9 cellular contexts compared by ENCODE assay signal in the genomic region with DNA sequence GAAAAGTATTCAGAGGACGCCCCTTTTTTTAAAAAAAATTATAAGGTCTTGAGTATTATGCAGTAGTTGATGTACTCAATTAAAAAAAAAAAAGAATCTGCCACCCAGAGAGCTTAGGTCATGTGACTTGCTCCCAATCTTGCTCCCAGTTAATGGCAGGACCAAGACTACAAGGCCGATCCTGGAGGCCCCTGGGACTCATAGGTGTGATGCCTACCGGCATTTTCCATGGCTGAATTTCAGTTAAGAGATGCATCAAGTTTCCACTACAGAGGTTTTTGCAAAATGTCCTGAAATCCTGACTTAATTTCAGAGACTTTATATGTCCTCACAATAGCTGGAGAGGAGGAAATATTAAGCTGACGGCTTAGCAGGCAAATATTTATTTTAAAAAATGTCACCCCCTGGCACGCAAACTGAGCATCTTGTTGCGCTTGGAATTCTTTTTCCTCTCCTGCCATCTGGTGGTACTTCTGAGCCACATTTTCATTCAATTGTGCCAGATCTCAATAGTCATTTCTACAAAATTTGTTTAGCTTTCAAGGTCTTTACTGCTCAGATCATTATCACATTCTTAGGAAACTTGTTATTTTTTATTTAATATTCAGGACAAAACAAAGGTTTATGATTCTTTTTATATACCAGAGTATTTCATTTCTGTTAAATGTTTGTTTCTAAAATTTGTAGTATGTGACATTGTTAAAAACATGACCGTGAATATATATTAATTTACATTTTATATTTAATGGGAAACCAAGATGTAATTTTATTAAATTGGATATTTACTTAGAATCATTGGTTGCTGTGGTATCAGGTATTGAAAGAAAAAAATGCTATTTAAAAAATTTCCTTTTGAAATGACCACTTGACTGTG.
DNase-seq lines count a peak whose midpoint lies in the region; ATAC-seq and TF ChIP-seq lines count a peak whose summit lies in the region.
"Had no signal": no experiment of that assay in that cellular context is flagged by ENCODE, and none has a peak within 500 bp of the region (broad histone marks: within the 10 kb centered on the region; RNA-seq: fewer than 3 reads in every experiment).

No MANE protein-coding gene starts in this region.

- no peaks in the 10 kb centered on the region for H3K36me3 ChIP-seq in DOHH2 (ENCODE audit: control insufficient read depth, low read length)
- no peaks in the 10 kb centered on the region for H3K36me3 ChIP-seq in tibial nerve

- H3K27me3 ChIP-seq in DOHH2 (ENCODE audit: control insufficient read depth, low read length) = no peaks in the 10 kb centered on the region
- H3K27me3 ChIP-seq in tibial nerve = no peaks in the 10 kb centered on the region

- peaks cover 9% of the 10 kb centered on the region; the same call in 1 of the 2 replicates for H3K9me3 Mint-ChIP-seq in WTC11

- 36 to 41% methylated on average over 7 of the region's 7 CpGs for WGBS in tibial nerve, 2 donors

- no peak overlapping the region for H3K27ac Mint-ChIP-seq in WTC11

- peaks cover 30% of the 10 kb centered on the region for H3K4me1 Mint-ChIP-seq in WTC11

- H3K4me1 ChIP-seq in DOHH2 (ENCODE audit: control insufficient read depth, low read length) = no peaks in the 10 kb centered on the region
- H3K4me1 ChIP-seq in tibial nerve = peaks cover 0 to 9% (median 0%) of the 10 kb centered on the region in 4 donors

- no peak for TF ChIP-seq POLR2A in tibial nerve (IDR thresholded peaks at IDR 0.05)

- no peak overlapping the region for H3K4me3 ChIP-seq in DOHH2 (ENCODE audit: low read length)
- no peak overlapping the region for H3K4me3 ChIP-seq in LNCaP clone FGC (ENCODE audit: low read depth, low read length)
- no peak overlapping the region for H3K4me3 ChIP-seq in tibial nerve
- H3K4me3 ChIP-seq: skin epidermis had no signal

- H3K27me3 Mint-ChIP-seq in WTC11 (ENCODE audit: low read depth) = no peaks in the 10 kb centered on the region

- H3K4me3 Mint-ChIP-seq in WTC11 = no peak overlapping the region

- TF ChIP-seq EP300 in tibial nerve (IDR thresholded peaks at IDR 0.05) = no peak

- peak; percentile 11 for TF ChIP-seq CTCF in DOHH2 (IDR thresholded peaks at IDR 0.05; ENCODE audit: low read depth, low read length, poor library complexity, severe bottlenecking)
- peak; percentile 63 for TF ChIP-seq CTCF in LNCaP clone FGC (IDR thresholded peaks at IDR 0.05; ENCODE audit: control insufficient read depth, extremely low read depth, insufficient read depth)
- TF ChIP-seq CTCF in WTC11 (IDR thresholded peaks at IDR 0.05) = no peak
- TF ChIP-seq CTCF in tibial nerve (IDR thresholded peaks at IDR 0.05) = peak; percentile 47 to 71 (median 51)

- H3K27ac ChIP-seq in DOHH2 (ENCODE audit: low read depth, low read length) (no peak overlapping the region), tibial nerve (no peak overlapping the region)

- no peaks in the 10 kb centered on the region for H4K20me1 ChIP-seq in DOHH2 (ENCODE audit: control insufficient read depth, insufficient read depth, low read depth, low read length)

- H3K9me3 ChIP-seq in DOHH2 (ENCODE audit: control insufficient read depth, insufficient read depth, low read length) (no peaks in the 10 kb centered on the region), tibial nerve (no peaks in the 10 kb centered on the region)

- CTCF ChIA-PET in WTC11 (lab: Charles Lee) = interaction anchor here (0.6 to 2.7 kb wide), 19 partner anchors 10 to 684 kb away, joined by 3 to 18 read pairs (median 4); no protein-coding TSS in a partner anchor

- H3K79me2 ChIP-seq in DOHH2 (ENCODE audit: control insufficient read depth, low read length) = no peaks in the 10 kb centered on the region

- no peaks in the 10 kb centered on the region for H3F3A ChIP-seq in DOHH2 (ENCODE audit: control insufficient read depth, insufficient read depth)

- no peaks in the 10 kb centered on the region for H3K9me2 ChIP-seq in DOHH2 (replicated peaks; ENCODE audit: control insufficient read depth, low read length)

- no peak overlapping the region for H3K4me2 ChIP-seq in DOHH2 (ENCODE audit: low read length)

- no peaks in the 10 kb centered on the region for H3K36me3 Mint-ChIP-seq in WTC11

- POLR2A ChIA-PET in WTC11 (lab: Charles Lee) = interaction anchor here (0.5 to 0.6 kb wide), 2 partner anchors 787 to 1099 kb away, joined by 3 to 4 read pairs; a partner anchor contains a TSS

- DNase-seq in LNCaP clone FGC (ENCODE audit: low read depth) (peak; percentile 77), WTC11 (ENCODE audit: low spot score) (no peak), iris pigment epithelial cell (ENCODE audit: low read depth) (peak; percentile 87), tibial nerve (ENCODE audit: low spot score in 2 of 2) (no peak), COR-L47 (lab: John Stamatoyannopoulos, UW) (no peak)
- no peak for DNase-seq in stimulated activated CD4-positive, alpha-beta T cell treated with anti-CD3 and anti-CD28 coated beads, Interleukin-4, amount 100 ng/mL, for 24 hours

- ATAC-seq in WTC11 (peak; percentile 20; the same call in 1 of the 2 replicates), HG02678 (IDR thresholded peaks at IDR 0.05; ENCODE audit: unreplicated experiment) (no peak)

TF ChIP-seq in WTC11, 78 proteins besides CTCF, POLR2A, EP300 and RAD21 (continues in another document):
- TF ChIP-seq CREM (CRISPR knock-in tag; IDR thresholded peaks at IDR 0.05) (no peak), SMAD3 (CRISPR knock-in tag; IDR thresholded peaks at IDR 0.05; ENCODE audit: borderline replicate concordance) (no peak), OVOL2 (CRISPR knock-in tag; IDR thresholded peaks at IDR 0.05; ENCODE audit: borderline replicate concordance) (no peak), FOXK1 (CRISPR knock-in tag; IDR thresholded peaks at IDR 0.05) (no peak), NR3C1 (CRISPR knock-in tag; conservative IDR thresholded peaks at IDR 0.05; ENCODE audit: low read depth) (no peak), CBFB (CRISPR knock-in tag; IDR thresholded peaks at IDR 0.05; ENCODE audit: low read depth) (no peak), PRRX2 (CRISPR knock-in tag; IDR thresholded peaks at IDR 0.05) (no peak), TEAD1 (CRISPR knock-in tag; IDR thresholded peaks at IDR 0.05) (no peak), ESRRA (CRISPR knock-in tag; IDR thresholded peaks at IDR 0.05; ENCODE audit: borderline replicate concordance) (no peak), ZNF219 (CRISPR knock-in tag; IDR thresholded peaks at IDR 0.05; ENCODE audit: borderline replicate concordance) (no peak), ZNF671 (CRISPR knock-in tag; IDR thresholded peaks at IDR 0.05) (no peak), SOX15 (CRISPR knock-in tag; IDR thresholded peaks at IDR 0.05) (no peak), ZNF396 (CRISPR knock-in tag; IDR thresholded peaks at IDR 0.05; ENCODE audit: borderline replicate concordance) (no peak)
- TF ChIP-seq, protein P1, sequence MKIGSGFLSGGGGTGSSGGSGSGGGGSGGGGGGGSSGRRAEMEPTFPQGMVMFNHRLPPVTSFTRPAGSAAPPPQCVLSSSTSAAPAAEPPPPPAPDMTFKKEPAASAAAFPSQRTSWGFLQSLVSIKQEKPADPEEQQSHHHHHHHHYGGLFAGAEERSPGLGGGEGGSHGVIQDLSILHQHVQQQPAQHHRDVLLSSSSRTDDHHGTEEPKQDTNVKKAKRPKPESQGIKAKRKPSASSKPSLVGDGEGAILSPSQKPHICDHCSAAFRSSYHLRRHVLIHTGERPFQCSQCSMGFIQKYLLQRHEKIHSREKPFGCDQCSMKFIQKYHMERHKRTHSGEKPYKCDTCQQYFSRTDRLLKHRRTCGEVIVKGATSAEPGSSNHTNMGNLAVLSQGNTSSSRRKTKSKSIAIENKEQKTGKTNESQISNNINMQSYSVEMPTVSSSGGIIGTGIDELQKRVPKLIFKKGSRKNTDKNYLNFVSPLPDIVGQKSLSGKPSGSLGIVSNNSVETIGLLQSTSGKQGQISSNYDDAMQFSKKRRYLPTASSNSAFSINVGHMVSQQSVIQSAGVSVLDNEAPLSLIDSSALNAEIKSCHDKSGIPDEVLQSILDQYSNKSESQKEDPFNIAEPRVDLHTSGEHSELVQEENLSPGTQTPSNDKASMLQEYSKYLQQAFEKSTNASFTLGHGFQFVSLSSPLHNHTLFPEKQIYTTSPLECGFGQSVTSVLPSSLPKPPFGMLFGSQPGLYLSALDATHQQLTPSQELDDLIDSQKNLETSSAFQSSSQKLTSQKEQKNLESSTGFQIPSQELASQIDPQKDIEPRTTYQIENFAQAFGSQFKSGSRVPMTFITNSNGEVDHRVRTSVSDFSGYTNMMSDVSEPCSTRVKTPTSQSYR (CRISPR knock-in tag; IDR thresholded peaks at IDR 0.05) = no peak
- TF ChIP-seq, protein P2, sequence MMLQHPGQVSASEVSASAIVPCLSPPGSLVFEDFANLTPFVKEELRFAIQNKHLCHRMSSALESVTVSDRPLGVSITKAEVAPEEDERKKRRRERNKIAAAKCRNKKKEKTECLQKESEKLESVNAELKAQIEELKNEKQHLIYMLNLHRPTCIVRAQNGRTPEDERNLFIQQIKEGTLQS (CRISPR knock-in tag; conservative IDR thresholded peaks at IDR 0.05) = no peak
- TF ChIP-seq, protein P3, sequence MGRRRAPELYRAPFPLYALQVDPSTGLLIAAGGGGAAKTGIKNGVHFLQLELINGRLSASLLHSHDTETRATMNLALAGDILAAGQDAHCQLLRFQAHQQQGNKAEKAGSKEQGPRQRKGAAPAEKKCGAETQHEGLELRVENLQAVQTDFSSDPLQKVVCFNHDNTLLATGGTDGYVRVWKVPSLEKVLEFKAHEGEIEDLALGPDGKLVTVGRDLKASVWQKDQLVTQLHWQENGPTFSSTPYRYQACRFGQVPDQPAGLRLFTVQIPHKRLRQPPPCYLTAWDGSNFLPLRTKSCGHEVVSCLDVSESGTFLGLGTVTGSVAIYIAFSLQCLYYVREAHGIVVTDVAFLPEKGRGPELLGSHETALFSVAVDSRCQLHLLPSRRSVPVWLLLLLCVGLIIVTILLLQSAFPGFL (CRISPR knock-in tag; IDR thresholded peaks at IDR 0.05; ENCODE audit: borderline replicate concordance) = no peak
- TF ChIP-seq, protein P4, sequence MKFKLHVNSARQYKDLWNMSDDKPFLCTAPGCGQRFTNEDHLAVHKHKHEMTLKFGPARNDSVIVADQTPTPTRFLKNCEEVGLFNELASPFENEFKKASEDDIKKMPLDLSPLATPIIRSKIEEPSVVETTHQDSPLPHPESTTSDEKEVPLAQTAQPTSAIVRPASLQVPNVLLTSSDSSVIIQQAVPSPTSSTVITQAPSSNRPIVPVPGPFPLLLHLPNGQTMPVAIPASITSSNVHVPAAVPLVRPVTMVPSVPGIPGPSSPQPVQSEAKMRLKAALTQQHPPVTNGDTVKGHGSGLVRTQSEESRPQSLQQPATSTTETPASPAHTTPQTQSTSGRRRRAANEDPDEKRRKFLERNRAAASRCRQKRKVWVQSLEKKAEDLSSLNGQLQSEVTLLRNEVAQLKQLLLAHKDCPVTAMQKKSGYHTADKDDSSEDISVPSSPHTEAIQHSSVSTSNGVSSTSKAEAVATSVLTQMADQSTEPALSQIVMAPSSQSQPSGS (CRISPR knock-in tag; IDR thresholded peaks at IDR 0.05; ENCODE audit: borderline replicate concordance, low read depth) = no peak

Comparison
In these comparisons a context has a peak if more than half of its experiments do, and no peak if none do; other contexts are left out.
1. DNase-seq: peak in LNCaP clone FGC (single experiment) and iris pigment epithelial cell (single experiment); none in WTC11 (single experiment), tibial nerve (0 of 2), COR-L47 (single experiment) and stimulated activated CD4-positive, alpha-beta T cell treated with anti-CD3 and anti-CD28 coated beads, Interleukin-4, amount 100 ng/mL, for 24 hours (single experiment).